33 cellular contexts compared by ENCODE assay signal in the genomic region with DNA sequence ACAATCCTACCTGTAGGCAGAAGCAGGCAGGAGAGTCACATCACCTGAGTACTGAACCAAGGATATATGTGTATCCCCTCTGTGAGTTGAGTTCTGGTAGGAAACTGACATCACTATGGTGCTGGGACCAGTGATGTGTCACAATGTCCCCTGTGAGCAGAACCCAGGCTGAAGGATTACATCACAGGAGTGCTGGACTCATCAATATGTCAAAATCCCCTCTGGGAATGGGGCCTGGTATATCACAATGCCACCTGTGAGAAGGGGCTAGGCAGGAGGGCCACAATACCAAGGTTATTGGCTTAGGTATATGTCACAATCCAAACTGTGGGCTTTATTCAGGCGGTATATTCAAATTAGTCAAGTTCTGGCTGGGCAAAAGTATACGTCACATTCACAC.
"Had no signal": no experiment of that assay in that cellular context is flagged by ENCODE, and none has a peak within 500 bp of the region (broad histone marks: within the 10 kb centered on the region; RNA-seq: fewer than 3 reads in every experiment).

No MANE protein-coding gene starts in this region.

- H3K4me1 Mint-ChIP-seq: naive B cell; naive thymus-derived CD8-positive, alpha-beta T cell; nephron progenitor cell; neural crest cell; stimulated activated memory B cell treated with anti-CD40 and anti-IgM and Interleukin-4, amounts not matched to agents 10 μg/mL and 1 μg/mL and 100 μg/mL, for 72 hours; stimulated activated naive CD8-positive, alpha-beta T cell treated with anti-CD3 and anti-CD28 coated beads, Interleukin-15, amount 100 ng/mL, for 72 hours had no signal

- H3K27me3 ChIP-seq: neutrophil, ovary, spleen, suprapubic skin, testis, tibial artery, transverse colon, vagina had no signal

- DNase-seq: naive B cell; naive thymus-derived CD8-positive, alpha-beta T cell; nephron progenitor cell; nucleus accumbens; ovary; posterior cingulate gyrus; psoas muscle; right cardiac atrium; spleen; stimulated activated CD4-positive, alpha-beta T cell treated with anti-CD3 and anti-CD28 coated beads, Interleukin-12 subunit alpha, Interleukin-12 subunit beta, amount 100 ng/mL, for 4 hours; stimulated activated CD4-positive, alpha-beta T cell treated with anti-CD3 and anti-CD28 coated beads, Interleukin-1b, Interleukin-23, amount 100 ng/mL, for 48 hours; stimulated activated CD4-positive, alpha-beta T cell treated with anti-CD3 and anti-CD28 coated beads, Interleukin-4, amount 100 ng/mL, for 1 hour; stimulated activated CD4-positive, alpha-beta T cell treated with anti-CD3 and anti-CD28 coated beads, Interleukin-4, amount 100 ng/mL, for 4 hours; stimulated activated CD8-positive, alpha-beta memory T cell treated with anti-CD3 and anti-CD28 coated beads, Interleukin-4, amount 100 ng/mL, for 48 hours; stimulated activated naive CD4-positive, alpha-beta T cell; stimulated activated naive CD8-positive, alpha-beta T cell treated with anti-CD3 and anti-CD28 coated beads, Interleukin-15, amount 100 ng/mL, for 72 hours; stimulated activated naive CD8-positive, alpha-beta T cell treated with anti-CD3 and anti-CD28 coated beads, Interleukin-15, Interleukin-2, amounts not matched to agents 100 U/mL and 50 U/mL, for 24 hours; substantia nigra; testis; tibial artery; transverse colon had no signal

- H3K27me3 Mint-ChIP-seq: naive B cell; natural killer cell treated with Interleukin-12 subunit alpha and Interleukin-12 subunit beta and Interleukin-15 and Interleukin-18, amount 100 ng/mL, for 72 hours; progenitor cell of endocrine pancreas; stimulated activated memory B cell treated with anti-CD40 and anti-IgM and Interleukin-4, amounts not matched to agents 10 μg/mL and 1 μg/mL and 100 μg/mL, for 72 hours; stimulated activated naive CD8-positive, alpha-beta T cell treated with anti-CD3 and anti-CD28 coated beads, Interleukin-15, amount 100 ng/mL, for 72 hours; type B pancreatic cell had no signal

- H3K9me3 ChIP-seq: neutrophil, ovary, testis, transverse colon, vagina had no signal

- H3K4me3 ChIP-seq: ovary, psoas muscle, skin epidermis, smooth muscle cell, spleen, suprapubic skin, testis, tibial artery, transverse colon, vagina had no signal

- H3K36me3 ChIP-seq: neutrophil, ovary, spleen, suprapubic skin, tibial artery, transverse colon, vagina had no signal

- H3K27ac Mint-ChIP-seq: naive B cell; naive thymus-derived CD8-positive, alpha-beta T cell; natural killer cell treated with Interleukin-12 subunit alpha and Interleukin-12 subunit beta and Interleukin-15 and Interleukin-18, amount 100 ng/mL, for 72 hours; nephron progenitor cell; progenitor cell of endocrine pancreas; stimulated activated memory B cell treated with anti-CD40 and anti-IgM and Interleukin-4, amounts not matched to agents 10 μg/mL and 1 μg/mL and 100 μg/mL, for 72 hours; stimulated activated naive CD8-positive, alpha-beta T cell treated with anti-CD3 and anti-CD28 coated beads, Interleukin-15, amount 100 ng/mL, for 72 hours; type B pancreatic cell had no signal

- H3K79me2 ChIP-seq: parathyroid adenoma had no signal

- H3K9ac ChIP-seq: parathyroid adenoma had no signal

- H3K4me3 Mint-ChIP-seq: naive B cell; naive thymus-derived CD8-positive, alpha-beta T cell; natural killer cell treated with Interleukin-12 subunit alpha and Interleukin-12 subunit beta and Interleukin-15 and Interleukin-18, amount 100 ng/mL, for 72 hours; nephron progenitor cell; neural crest cell; stimulated activated memory B cell treated with anti-CD40 and anti-IgM and Interleukin-4, amounts not matched to agents 10 μg/mL and 1 μg/mL and 100 μg/mL, for 72 hours; stimulated activated naive CD8-positive, alpha-beta T cell treated with anti-CD3 and anti-CD28 coated beads, Interleukin-15, amount 100 ng/mL, for 72 hours; type B pancreatic cell had no signal

- H3K4me2 ChIP-seq: smooth muscle cell had no signal

- H3K4me1 ChIP-seq: parathyroid adenoma, psoas muscle, spleen, testis, tibial artery, transverse colon, vagina had no signal

- H3K27ac ChIP-seq: neutrophil, ovary, parathyroid adenoma, psoas muscle, skin epidermis, spleen, suprapubic skin, testis, tibial artery, transverse colon, vagina had no signal

- H2AFZ ChIP-seq: parathyroid adenoma had no signal

- ATAC-seq: naive thymus-derived CD8-positive, alpha-beta T cell; natural killer cell treated with Interleukin-12 subunit alpha and Interleukin-12 subunit beta and Interleukin-15 and Interleukin-18, amount 100 ng/mL, for 72 hours; psoas muscle; right cardiac atrium; sciatic nerve; stimulated activated memory B cell treated with anti-CD40 and anti-IgM and Interleukin-4, amounts not matched to agents 10 μg/mL and 1 μg/mL and 100 μg/mL, for 72 hours; stimulated activated naive CD8-positive, alpha-beta T cell treated with anti-CD3 and anti-CD28 coated beads, Interleukin-15, amount 100 ng/mL, for 72 hours; stimulated activated naive CD8-positive, alpha-beta T cell treated with anti-CD3 and anti-CD28 coated beads, Interleukin-15, Interleukin-2, amounts not matched to agents 100 U/mL and 50 U/mL, for 24 hours had no signal

- H3K36me3 Mint-ChIP-seq: naive B cell; stimulated activated memory B cell treated with anti-CD40 and anti-IgM and Interleukin-4, amounts not matched to agents 10 μg/mL and 1 μg/mL and 100 μg/mL, for 72 hours had no signal
